Comparison of ENCODE assay signal across 12 cellular contexts in genomic region chr2:39093208-39093898, GRCh38. TPM values are rescaled to one million over a fixed set of nuclear protein-coding genes. Genes with fewer than 3 reads are reported as not detected.
DNase-seq lines count a peak whose midpoint lies in the region; ATAC-seq and TF ChIP-seq lines count a peak whose summit lies in the region.
"Had no signal": no experiment of that assay in that cellular context is flagged by ENCODE, and none has a peak within 500 bp of the region (broad histone marks: within the 10 kb centered on the region; RNA-seq: fewer than 3 reads in every experiment).

No MANE protein-coding gene starts in this region.

- no peaks in the 10 kb centered on the region for H3K27me3 Mint-ChIP-seq in T-helper 1 cell treated with Interleukin-12 subunit alpha and Interleukin-12 subunit beta and Interleukin-4 antibody, amounts not matched to agents 30 μg/mL and 1 μg/mL, for 36 hours (ENCODE audit: low read depth)
- no peaks in the 10 kb centered on the region for H3K27me3 Mint-ChIP-seq in T-helper 17 cell
- no peaks in the 10 kb centered on the region for H3K27me3 Mint-ChIP-seq in naive B cell

- ATAC-seq in HG02623 (IDR thresholded peaks at IDR 0.05; ENCODE audit: unreplicated experiment) (peak; percentile 28), T-helper 17 cell (no peak), naive B cell (ENCODE audit: low read depth in 2 of 2) (peak; percentile 46 to 47), GM18511 (IDR thresholded peaks at IDR 0.05; ENCODE audit: unreplicated experiment) (no peak), heart left ventricle (no peak)
- ATAC-seq: HCT116 had no signal

- H3K4me3 Mint-ChIP-seq in T-helper 1 cell treated with Interleukin-12 subunit alpha and Interleukin-12 subunit beta and Interleukin-4 antibody, amounts not matched to agents 30 μg/mL and 1 μg/mL, for 36 hours = no peak overlapping the region
- no peak overlapping the region for H3K4me3 Mint-ChIP-seq in T-helper 17 cell
- peak overlapping the region in 2 of 8 donors; percentile 5 to 12 for H3K4me3 Mint-ChIP-seq in naive B cell

- peak overlapping the region; percentile 42 for H3K27ac Mint-ChIP-seq in T-helper 1 cell treated with Interleukin-12 subunit alpha and Interleukin-12 subunit beta and Interleukin-4 antibody, amounts not matched to agents 30 μg/mL and 1 μg/mL, for 36 hours
- H3K27ac Mint-ChIP-seq in T-helper 17 cell (peak overlapping the region; percentile 90), naive B cell (peak overlapping the region in 4 of 6 donors; percentile 18 to 75 (median 54))

- intact Hi-C loops in heart left ventricle (cut with DNase I) = no loop called here

- H3K9me3 Mint-ChIP-seq in T-helper 1 cell treated with Interleukin-12 subunit alpha and Interleukin-12 subunit beta and Interleukin-4 antibody, amounts not matched to agents 30 μg/mL and 1 μg/mL, for 36 hours = no peaks in the 10 kb centered on the region
- H3K9me3 Mint-ChIP-seq in naive B cell = no peaks in the 10 kb centered on the region

- peaks cover 43% of the 10 kb centered on the region for H3K4me1 Mint-ChIP-seq in T-helper 1 cell treated with Interleukin-12 subunit alpha and Interleukin-12 subunit beta and Interleukin-4 antibody, amounts not matched to agents 30 μg/mL and 1 μg/mL, for 36 hours (ENCODE audit: low read depth)
- H3K4me1 Mint-ChIP-seq in T-helper 17 cell (peaks cover 42% of the 10 kb centered on the region), naive B cell (peaks cover 37 to 60% (median 38%) of the 10 kb centered on the region in 3 donors)

- no peak overlapping the region for H3K27ac ChIP-seq in heart left ventricle
- H3K27ac ChIP-seq: skin epidermis had no signal

- H3K9me3 ChIP-seq in T-helper 17 cell (ENCODE audit: control insufficient read depth, low read length, poor library complexity, severe bottlenecking) (no peaks in the 10 kb centered on the region), heart left ventricle (no peaks in the 10 kb centered on the region)

- in situ Hi-C loops in GM13977 (cut with MboI; ENCODE audit: low pct_unique_long_range_greater_than_20kb, low sequenced_read_pairs, unreplicated experiment) = no loop called here

- TF ChIP-seq POLR2A in heart left ventricle (IDR thresholded peaks at IDR 0.05) = no peak

- no peak overlapping the region for H3K4me3 ChIP-seq in heart left ventricle
- H3K4me3 ChIP-seq: skin epidermis had no signal

- DNase-seq in T-helper 1 cell (no peak), T-helper 17 cell (no peak), naive B cell (no peak), GM13977 (ENCODE audit: low spot score) (no peak), heart left ventricle (no peak)
- DNase-seq: DMS153, NCI-H1417 treated with DMSO at 0.1 percent for 48 hours had no signal

- TF ChIP-seq CTCF in GM13977 (IDR thresholded peaks at IDR 0.05; ENCODE audit: extremely low read depth, insufficient read depth, missing control alignments) (no peak), heart left ventricle (IDR thresholded peaks at IDR 0.05) (no peak)

- peaks cover 31% of the 10 kb centered on the region for H3K36me3 Mint-ChIP-seq in T-helper 1 cell treated with Interleukin-12 subunit alpha and Interleukin-12 subunit beta and Interleukin-4 antibody, amounts not matched to agents 30 μg/mL and 1 μg/mL, for 36 hours (ENCODE audit: low read depth)
- H3K36me3 Mint-ChIP-seq in T-helper 17 cell (ENCODE audit: low read depth) (peaks cover 5% of the 10 kb centered on the region), naive B cell (peaks cover 5 to 8% of the 10 kb centered on the region in 2 donors)

- H3K36me3 ChIP-seq in heart left ventricle = no peaks in the 10 kb centered on the region

- 44 to 49% (median 48%) methylated on average over 3 of the region's 3 CpGs for WGBS in heart left ventricle, 4 donors

- no peaks in the 10 kb centered on the region for H3K27me3 ChIP-seq in heart left ventricle

- H3K4me1 ChIP-seq in heart left ventricle = peaks cover 0 to 46% (median 17%) of the 10 kb centered on the region in 12 donors

RNA-seq across cellular contexts. Expression of gene SOS1, which starts 27.5 kb away (rescaled TPM):
- total RNA-seq in T-helper 17 cell = 10 to 100 TPM; 65.2 to 95.5 TPM
- 10 to 100 TPM in 5 of 6 donors, 1 to 10 TPM in 1; 6.5 to 21.8 (median 11.5) TPM for polyA plus RNA-seq in naive B cell (ENCODE audit: low read depth in 6 of 6)
- 10 to 100 TPM; 17.6 to 54.5 (median 29.5) TPM for total RNA-seq in heart left ventricle
- 10 to 100 TPM in 1 of 2 donors, 1 to 10 TPM in 1; 4.7 to 12.7 TPM for polyA plus RNA-seq in heart left ventricle

Comparison
In these comparisons a context has a peak if more than half of its experiments do, and no peak if none do; other contexts are left out.
1. ATAC-seq: peak in HG02623 (single experiment) and naive B cell (2 of 2); none in T-helper 17 cell (single experiment), GM18511 (single experiment) and heart left ventricle (0 of 4).
2. Peak in every context shown above with its lines, with median percentiles within 50 percentile points of each other: H3K27ac Mint-ChIP-seq.